Comparison of ENCODE assay signal across 15 cellular contexts in genomic region chr4:101596786-101597185, GRCh38.
DNase-seq lines count a peak whose midpoint lies in the region; ATAC-seq and TF ChIP-seq lines count a peak whose summit lies in the region.
"Had no signal": no experiment of that assay in that cellular context is flagged by ENCODE, and none has a peak within 500 bp of the region (broad histone marks: within the 10 kb centered on the region; RNA-seq: fewer than 3 reads in every experiment).

No MANE protein-coding gene starts in this region.

- no peak for TF ChIP-seq CTCF in upper lobe of left lung (IDR thresholded peaks at IDR 0.05)

- H3K9me3 Mint-ChIP-seq in immature natural killer cell: no peaks in the 10 kb centered on the region
- H3K9me3 Mint-ChIP-seq: activated naive CD4-positive, alpha-beta T cell treated with anti-CD3 and anti-CD28 coated beads, Interleukin-2, amount 50 U/mL, for 24 hours; effector memory CD8-positive, alpha-beta T cell had no signal

- 86% methylated on average over 1 of the region's 1 CpG for WGBS in upper lobe of left lung, 2 donors

- no peak overlapping the region for H3K4me3 Mint-ChIP-seq in immature natural killer cell
- H3K4me3 Mint-ChIP-seq: activated naive CD4-positive, alpha-beta T cell treated with anti-CD3 and anti-CD28 coated beads, Interleukin-2, amount 50 U/mL, for 24 hours; effector memory CD8-positive, alpha-beta T cell had no signal

- H3K36me3 ChIP-seq in upper lobe of left lung: no peaks in the 10 kb centered on the region

- no peak overlapping the region for H3K4me3 ChIP-seq in upper lobe of left lung

- peaks cover 0 to 6% of the 10 kb centered on the region in 2 donors for H3K4me1 Mint-ChIP-seq in immature natural killer cell
- H3K4me1 Mint-ChIP-seq: activated naive CD4-positive, alpha-beta T cell treated with anti-CD3 and anti-CD28 coated beads, Interleukin-2, amount 50 U/mL, for 24 hours had no signal

- H3K27ac ChIP-seq in upper lobe of left lung: no peak overlapping the region

- no peak for TF ChIP-seq EP300 in upper lobe of left lung (IDR thresholded peaks at IDR 0.05)

- DNase-seq in foreskin melanocyte: peak; percentile 73
- no peak for DNase-seq in A172 (ENCODE audit: low spot score)
- DNase-seq in upper lobe of left lung: no peak
- DNase-seq in immature natural killer cell: no peak
- DNase-seq: foreskin fibroblast, GOT3, mesenchymal stem cell, NCI-H1417 treated with DMSO at 0.1 percent for 48 hours, Right ventricle myocardium superior had no signal

- ATAC-seq in GM18861 (IDR thresholded peaks at IDR 0.05; ENCODE audit: unreplicated experiment): peak; percentile 39
- peak; percentile 73 for ATAC-seq in GM21576 (IDR thresholded peaks at IDR 0.05; ENCODE audit: unreplicated experiment)
- ATAC-seq in HG03378 (IDR thresholded peaks at IDR 0.05; ENCODE audit: unreplicated experiment): peak; percentile 55
- no peak for ATAC-seq in GM19467 (IDR thresholded peaks at IDR 0.05; ENCODE audit: unreplicated experiment)
- no peak for ATAC-seq in upper lobe of left lung (ENCODE audit: low FRiP score in 2 of 2)

- H3K36me3 Mint-ChIP-seq in immature natural killer cell: no peaks in the 10 kb centered on the region
- H3K36me3 Mint-ChIP-seq: activated naive CD4-positive, alpha-beta T cell treated with anti-CD3 and anti-CD28 coated beads, Interleukin-2, amount 50 U/mL, for 24 hours had no signal

- TF ChIP-seq POLR2A in upper lobe of left lung (IDR thresholded peaks at IDR 0.05): no peak

- no peaks in the 10 kb centered on the region for H3K4me1 ChIP-seq in upper lobe of left lung

- H3K27me3 Mint-ChIP-seq in immature natural killer cell (ENCODE audit: low read depth in 3 of 3): peaks cover 0 to 2% (median 0%) of the 10 kb centered on the region in 3 donors
- H3K27me3 Mint-ChIP-seq: activated naive CD4-positive, alpha-beta T cell treated with anti-CD3 and anti-CD28 coated beads, Interleukin-2, amount 50 U/mL, for 24 hours; effector memory CD8-positive, alpha-beta T cell had no signal

- no peaks in the 10 kb centered on the region for H3K9me3 ChIP-seq in upper lobe of left lung

- no peak overlapping the region for H3K27ac Mint-ChIP-seq in immature natural killer cell
- H3K27ac Mint-ChIP-seq: activated naive CD4-positive, alpha-beta T cell treated with anti-CD3 and anti-CD28 coated beads, Interleukin-2, amount 50 U/mL, for 24 hours; effector memory CD8-positive, alpha-beta T cell had no signal

- H3K27me3 ChIP-seq in upper lobe of left lung: no peaks in the 10 kb centered on the region

Comparison
In these comparisons a context has a peak if more than half of its experiments do, and no peak if none do; other contexts are left out.
1. ATAC-seq: peak in GM18861 (single experiment), GM21576 (single experiment) and HG03378 (single experiment); none in GM19467 (single experiment) and upper lobe of left lung (0 of 2).